ENCODE assay signal across 19 cellular contexts in genomic region chr12:1613860-1614259, GRCh38. TPM values are rescaled to one million over a fixed set of nuclear protein-coding genes. Genes with fewer than 3 reads are reported as not detected.
DNase-seq lines count a peak whose midpoint lies in the region; ATAC-seq, FAIRE-seq and TF ChIP-seq lines count a peak whose summit lies in the region.
"Had no signal": no experiment of that assay in that cellular context is flagged by ENCODE, and none has a peak within 500 bp of the region (broad histone marks: within the 10 kb centered on the region; RNA-seq: fewer than 3 reads in every experiment).

No MANE protein-coding gene starts in this region.

- no peak for TF ChIP-seq EP300 in HepG2 (IDR thresholded peaks at IDR 0.05; ENCODE audit: low read depth in 2 of 2, low read length in 2 of 2)
- no peak for TF ChIP-seq EP300 in HepG2 (CRISPR knock-in tag; IDR thresholded peaks at IDR 0.05; ENCODE audit: borderline replicate concordance)

- intact Hi-C loops in HepG2 (cut with micrococcal nuclease; ENCODE audit: unreplicated experiment) = no loop called here
- intact Hi-C loops in right lobe of liver (cut with DNase I) = no loop called here

- no peak overlapping the region for H3K4me3 ChIP-seq in HepG2 (replicated peaks in 1 of 3; ENCODE audit: insufficient read depth in 1 of 3, low read depth in 2 of 3, low read length in 3 of 3)
- no peak overlapping the region for H3K4me3 ChIP-seq in right lobe of liver
- H3K4me3 ChIP-seq: BLaER1 treated with 17β-estradiol and CSF1 and Interleukin-3, amounts not matched to agents 10 nM and 100 nM had no signal

- H3K9me3 ChIP-seq in HepG2 (ENCODE audit: low read length) (no peaks in the 10 kb centered on the region), right lobe of liver (no peaks in the 10 kb centered on the region)
- H3K9me3 ChIP-seq: BLaER1 treated with 17β-estradiol and CSF1 and Interleukin-3, amounts not matched to agents 10 nM and 100 nM had no signal

- no peak overlapping the region for H3K27ac ChIP-seq in HepG2 (ENCODE audit: extremely low read length, insufficient read depth, low read length)
- no peak overlapping the region for H3K27ac ChIP-seq in right lobe of liver
- H3K27ac ChIP-seq: BLaER1 treated with 17β-estradiol and CSF1 and Interleukin-3, amounts not matched to agents 10 nM and 100 nM had no signal

- WGBS in HepG2 (ENCODE audit: low lambda C conversion rate) = 53% methylated on average over 4 of the region's 4 CpGs
- 76% methylated on average over 3 of the region's 4 CpGs for WGBS in right lobe of liver (ENCODE audit: insufficient coverage, low coverage, low lambda C conversion rate, missing lambda C conversion rate)

- no TSS peak for BruUV-seq in HepG2 (replicated peaks; lab: Mats Ljungman, UMichigan)

- POLR2A ChIA-PET in HepG2 (lab: Yijun Ruan, JAX) = no interaction called here
- POLR2A ChIA-PET in WTC11 (lab: Charles Lee) = no interaction called here

- H3K79me2 ChIP-seq in HepG2 (ENCODE audit: insufficient read depth, low read length) = no peaks in the 10 kb centered on the region

- in situ Hi-C loops in HepG2 (cut with HindIII; ENCODE audit: extremely low pct_ligation_motif_present, low pct_unique_long_range_greater_than_20kb) = no loop called here

- no peak for ATAC-seq in HepG2
- ATAC-seq in right lobe of liver = no peak
- ATAC-seq in WTC11 = peak; percentile 72
- no peak for ATAC-seq in GM19328 (IDR thresholded peaks at IDR 0.05; ENCODE audit: unreplicated experiment)

- H3K4me1 ChIP-seq in HepG2 (ENCODE audit: insufficient read depth, low read length) = peaks cover 45% of the 10 kb centered on the region
- peaks cover 0 to 33% (median 0%) of the 10 kb centered on the region in 4 donors for H3K4me1 ChIP-seq in right lobe of liver

- H4K20me1 ChIP-seq in HepG2 (ENCODE audit: insufficient read depth, low read length) = no peaks in the 10 kb centered on the region
- H4K20me1 ChIP-seq: BLaER1 treated with 17β-estradiol and CSF1 and Interleukin-3, amounts not matched to agents 10 nM and 100 nM had no signal

- peaks cover 2 to 25% of the 10 kb centered on the region in 2 experiments; a peak in 2 of 5 replicates for H3K27me3 ChIP-seq in HepG2 (ENCODE audit: control insufficient read depth in 1 of 2, insufficient read depth in 2 of 2, low read length in 2 of 2)
- no peaks in the 10 kb centered on the region for H3K27me3 ChIP-seq in right lobe of liver
- H3K27me3 ChIP-seq: BLaER1 treated with 17β-estradiol and CSF1 and Interleukin-3, amounts not matched to agents 10 nM and 100 nM had no signal

- H2AFZ ChIP-seq in HepG2 (ENCODE audit: low read length) = no peak overlapping the region

- no peak for FAIRE-seq in HepG2 (lab: Jason Lieb, UNC)
- FAIRE-seq in HTR-8/SVneo (lab: Jason Lieb, UNC) = peak; percentile 85

- no peaks in the 10 kb centered on the region for H3K36me3 ChIP-seq in HepG2 (replicated peaks in 1 of 2; ENCODE audit: control insufficient read depth in 1 of 2, insufficient read depth in 2 of 2, low read length in 2 of 2)
- H3K36me3 ChIP-seq in right lobe of liver = no peaks in the 10 kb centered on the region
- H3K36me3 ChIP-seq: BLaER1 treated with 17β-estradiol and CSF1 and Interleukin-3, amounts not matched to agents 10 nM and 100 nM had no signal

- CTCF ChIA-PET in HepG2 (lab: Yijun Ruan, JAX; ENCODE audit: low intra/inter-chr PET ratio, low total read pairs) = no interaction called here
- CTCF ChIA-PET in WTC11 (lab: Charles Lee) = no interaction called here

- no peak overlapping the region for H3K4me3 Mint-ChIP-seq in WTC11
- H3K4me3 Mint-ChIP-seq: CD8-positive, alpha-beta memory T cell had no signal

- H3K4me1 Mint-ChIP-seq in WTC11 = peaks cover 6% of the 10 kb centered on the region; the same call in 1 of the 2 replicates
- H3K4me1 Mint-ChIP-seq: CD8-positive, alpha-beta memory T cell had no signal

- TF ChIP-seq POLR2A in HepG2 (IDR thresholded peaks at IDR 0.05; ENCODE audit: insufficient read depth in 1 of 2, low read depth in 2 of 2, low read length in 2 of 2) = no peak
- no peak for TF ChIP-seq POLR2A in right lobe of liver (IDR thresholded peaks at IDR 0.05)

- H3K9me3 Mint-ChIP-seq in WTC11 = no peaks in the 10 kb centered on the region

- H3K36me3 Mint-ChIP-seq in WTC11 = no peaks in the 10 kb centered on the region
- H3K36me3 Mint-ChIP-seq: CD8-positive, alpha-beta memory T cell had no signal

- no peak overlapping the region for H3K4me2 ChIP-seq in HepG2 (ENCODE audit: low read depth, low read length)
- H3K4me2 ChIP-seq: BLaER1 treated with 17β-estradiol and CSF1 and Interleukin-3, amounts not matched to agents 10 nM and 100 nM had no signal

- H3K27me3 Mint-ChIP-seq in WTC11 (ENCODE audit: low read depth) = peaks cover 22% of the 10 kb centered on the region

- TF ChIP-seq RAD21 in HepG2 (CRISPR knock-in tag; IDR thresholded peaks at IDR 0.05) = no peak

- no peak for TF ChIP-seq CTCF in HepG2 (CRISPR knock-in tag; IDR thresholded peaks at IDR 0.05)
- no peak for TF ChIP-seq CTCF in right lobe of liver (IDR thresholded peaks at IDR 0.05)
- TF ChIP-seq CTCF in WTC11 (IDR thresholded peaks at IDR 0.05) = no peak

- H3K27ac Mint-ChIP-seq in WTC11 = no peak overlapping the region
- H3K27ac Mint-ChIP-seq: CD8-positive, alpha-beta memory T cell had no signal

- DNase-seq in HepG2 (ENCODE audit: low spot score) (no peak), right lobe of liver (no peak), HTR-8/SVneo (ENCODE audit: insufficient read length, low spot score) (no peak), WTC11 (ENCODE audit: low spot score) (no peak), NCI-H69 (lab: John Stamatoyannopoulos, UW) (no peak)
- no peak for DNase-seq in stimulated activated CD8-positive, alpha-beta memory T cell treated with anti-CD3 and anti-CD28 coated beads, Interleukin-4, amount 100 ng/mL, for 48 hours
- DNase-seq: CD8-positive, alpha-beta memory T cell; DND-41; IMR-90; MM.1S; NCI-H1694 treated with DMSO at 0.1 percent for 48 hours; NCI-H748 treated with DMSO at 0.1 percent for 48 hours; NK-92 treated with Interleukin-12 subunit alpha and Interleukin-12 subunit beta, amount 100 ng/mL, for 24 hours; RPMI8226; SHP77 treated with DMSO at 0.1 percent for 48 hours; T-helper 2 cell had no signal

- H3K9ac ChIP-seq in HepG2 (ENCODE audit: insufficient read depth, low read depth, low read length) = no peak overlapping the region
- H3K9ac ChIP-seq: BLaER1 treated with 17β-estradiol and CSF1 and Interleukin-3, amounts not matched to agents 10 nM and 100 nM had no signal

TF ChIP-seq in HepG2, 621 proteins besides CTCF, POLR2A, EP300 and RAD21 (continues in another document):
- TF ChIP-seq THAP11 (CRISPR knock-in tag; IDR thresholded peaks at IDR 0.05) = peak; percentile 89

RNA-seq across cellular contexts. Expression of gene WNT5B, which starts 15.2 kb away (rescaled TPM):
- total RNA-seq in HepG2 (2016; rRNA removed; fragmentation: Illumina TruSeq; extraction: Trizol) (0.04 TPM in 1 of 2 replicates, not detected in the other), right lobe of liver (1 to 10 TPM in 4 of 6 experiments, under 1 TPM in 2; 0.43 to 8.1 (median 1.5) TPM), WTC11 (2021) (4.3 to 4.6 TPM (median 4.5 TPM) in 3 replicates)
- not detected in 2 replicates for total RNA-seq in HepG2 (2016; cell fraction: cytosol; rRNA removed; fragmentation: Illumina TruSeq; extraction: Trizol; ENCODE audit: low read depth)
- total RNA-seq in HepG2 (2016; cell fraction: insoluble cytoplasmic fraction; rRNA removed; fragmentation: Illumina TruSeq; extraction: Trizol) = 0.06 TPM in 1 of 2 replicates, not detected in the other
- total RNA-seq in HepG2 (2016; cell fraction: membrane; rRNA removed; fragmentation: Illumina TruSeq; extraction: Trizol) = not detected in 2 replicates
- total RNA-seq in HepG2 (2016; cell fraction: nucleus; rRNA removed; fragmentation: Illumina TruSeq; extraction: Trizol) = not detected in 2 replicates
- polyA plus RNA-seq in HepG2 (2011; rRNA removed) = not detected in 2 replicates
- polyA plus RNA-seq in HepG2 (2011; cell fraction: cytosol; rRNA removed) = 0.04 TPM in 2 replicates
- not detected in 2 replicates for polyA plus RNA-seq in HepG2 (2011; cell fraction: nucleus; rRNA removed)
- polyA plus RNA-seq in HepG2 (2012) = not detected in 2 replicates
- polyA plus RNA-seq in HepG2 (2016; cell fraction: cytosol; fragmentation: Illumina TruSeq; extraction: Trizol; ENCODE audit: low read depth) = not detected in 2 replicates
- not detected in 2 replicates for polyA plus RNA-seq in HepG2 (2016; cell fraction: insoluble cytoplasmic fraction; fragmentation: Illumina TruSeq; extraction: Trizol; ENCODE audit: low read depth)
- not detected in 2 replicates for polyA plus RNA-seq in HepG2 (2016; cell fraction: membrane; fragmentation: Illumina TruSeq; extraction: Trizol; ENCODE audit: low read depth)
- not detected in 2 replicates for polyA plus RNA-seq in HepG2 (2016; cell fraction: nucleus; fragmentation: Illumina TruSeq; extraction: Trizol; ENCODE audit: insufficient read depth, low read depth)
- polyA minus RNA-seq in HepG2 (2011; rRNA and poly(A)+ RNA removed; ENCODE audit: low replicate concordance) = not detected in 2 replicates
- polyA minus RNA-seq in HepG2 (2011; cell fraction: cytosol; rRNA and poly(A)+ RNA removed) = not detected in 2 replicates
- not detected in 2 replicates for polyA minus RNA-seq in HepG2 (2011; cell fraction: nucleus; rRNA and poly(A)+ RNA removed)
- total RNA-seq: CD8-positive, alpha-beta memory T cell; HT-29 had no signal
- polyA plus RNA-seq: CD8-positive, alpha-beta memory T cell had no signal

RNA-seq across cellular contexts. Expression of gene FBXL14, which starts 19.5 kb away (rescaled TPM):
- 5.5 and 7.0 TPM in 2 replicates for total RNA-seq in HepG2 (2016; rRNA removed; fragmentation: Illumina TruSeq; extraction: Trizol)
- total RNA-seq in HepG2 (2016; cell fraction: cytosol; rRNA removed; fragmentation: Illumina TruSeq; extraction: Trizol; ENCODE audit: low read depth) = 1.6 TPM in 2 replicates
- total RNA-seq in HepG2 (2016; cell fraction: insoluble cytoplasmic fraction; rRNA removed; fragmentation: Illumina TruSeq; extraction: Trizol) = 5.8 and 6.3 TPM in 2 replicates
- 7.3 and 8.4 TPM in 2 replicates for total RNA-seq in HepG2 (2016; cell fraction: membrane; rRNA removed; fragmentation: Illumina TruSeq; extraction: Trizol)
- total RNA-seq in HepG2 (2016; cell fraction: nucleus; rRNA removed; fragmentation: Illumina TruSeq; extraction: Trizol) = 3.5 and 4.2 TPM in 2 replicates
- polyA plus RNA-seq in HepG2 (2011; rRNA removed) = 7.2 and 7.4 TPM in 2 replicates
- 5.7 and 11.0 TPM in 2 replicates for polyA plus RNA-seq in HepG2 (2011; cell fraction: cytosol; rRNA removed)
- polyA plus RNA-seq in HepG2 (2011; cell fraction: nucleus; rRNA removed) = 4.8 and 5.6 TPM in 2 replicates
- 1.5 and 3.4 TPM in 2 replicates for polyA plus RNA-seq in HepG2 (2012)
- polyA plus RNA-seq in HepG2 (2016; cell fraction: cytosol; fragmentation: Illumina TruSeq; extraction: Trizol; ENCODE audit: low read depth) = 1.3 and 1.5 TPM in 2 replicates
- polyA plus RNA-seq in HepG2 (2016; cell fraction: insoluble cytoplasmic fraction; fragmentation: Illumina TruSeq; extraction: Trizol; ENCODE audit: low read depth) = 4.3 and 4.9 TPM in 2 replicates
- 3.9 and 4.6 TPM in 2 replicates for polyA plus RNA-seq in HepG2 (2016; cell fraction: membrane; fragmentation: Illumina TruSeq; extraction: Trizol; ENCODE audit: low read depth)
- polyA plus RNA-seq in HepG2 (2016; cell fraction: nucleus; fragmentation: Illumina TruSeq; extraction: Trizol; ENCODE audit: insufficient read depth, low read depth) = 2.8 and 3.0 TPM in 2 replicates
- 24.9 and 37.9 TPM in 2 replicates for polyA minus RNA-seq in HepG2 (2011; rRNA and poly(A)+ RNA removed; ENCODE audit: low replicate concordance)
- 5.9 and 9.1 TPM in 2 replicates for polyA minus RNA-seq in HepG2 (2011; cell fraction: cytosol; rRNA and poly(A)+ RNA removed)
- polyA minus RNA-seq in HepG2 (2011; cell fraction: nucleus; rRNA and poly(A)+ RNA removed) = 3.3 and 4.5 TPM in 2 replicates
- total RNA-seq in right lobe of liver = 1 to 10 TPM; 4.7 to 6.8 (median 5.4) TPM
- 12.0 to 14.6 TPM (median 12.9 TPM) in 3 replicates for total RNA-seq in WTC11 (2021)
